25 cellular contexts compared by ENCODE assay signal in the genomic region with DNA sequence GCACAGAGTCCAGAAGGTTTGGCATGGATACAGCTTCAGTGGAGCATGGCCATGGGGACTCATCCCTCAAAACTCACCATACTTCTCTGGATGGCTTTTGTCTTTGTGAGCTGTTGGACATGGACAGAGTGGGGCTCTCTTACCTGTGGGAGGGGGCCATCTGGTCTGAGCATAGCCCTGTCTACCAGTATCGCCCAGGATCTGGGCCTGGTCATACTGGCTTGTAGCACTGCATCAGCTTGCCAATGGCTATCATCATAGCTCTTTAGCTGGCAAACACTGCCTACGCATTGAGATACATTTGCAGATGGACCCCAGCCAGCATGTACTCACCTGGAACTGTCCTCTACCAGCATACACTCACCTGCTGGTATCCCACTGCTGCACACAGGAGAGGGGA.
DNase-seq lines count a peak whose midpoint lies in the region; ATAC-seq and TF ChIP-seq lines count a peak whose summit lies in the region.
"Had no signal": no experiment of that assay in that cellular context is flagged by ENCODE, and none has a peak within 500 bp of the region (broad histone marks: within the 10 kb centered on the region; RNA-seq: fewer than 3 reads in every experiment).

No MANE protein-coding gene starts in this region.

- peak overlapping the region; percentile 84 for H4K8ac ChIP-seq in neuronal stem cell (ENCODE audit: low read depth, low read length)

- H3K9me3 ChIP-seq in neuronal stem cell (replicated peaks in 1 of 2; ENCODE audit: control insufficient read depth in 2 of 2, insufficient read depth in 1 of 2, low read depth in 1 of 2, low read length in 2 of 2) (peaks cover 0 to 4% of the 10 kb centered on the region in 2 donors), upper lobe of right lung (no peaks in the 10 kb centered on the region), HAP-1 (peaks cover 4% of the 10 kb centered on the region; the same call in 1 of the 2 replicates)
- H3K9me3 ChIP-seq: BE2C, BLaER1 had no signal

- peak; percentile 17 for DNase-seq in NCI-H446 treated with DMSO at 0.1 percent for 48 hours (lab: John Stamatoyannopoulos, UW)
- DNase-seq in chondrocyte (ENCODE audit: low spot score) = peak; percentile 41
- no peak for DNase-seq in neuronal stem cell (ENCODE audit: low spot score)
- DNase-seq in upper lobe of right lung = no peak
- no peak for DNase-seq in HuH-7.5 (ENCODE audit: low spot score)
- DNase-seq in HAP-1 (ENCODE audit: low spot score in 2 of 2) = no peak
- DNase-seq in UCSD-AML1 (lab: John Stamatoyannopoulos, UW; ENCODE audit: unreplicated experiment) = no peak
- DNase-seq: 8988T; ACHN; BE2C; C1 segment of cervical spinal cord; CD4-positive, alpha-beta memory T cell; CD4-positive, CD25-positive, alpha-beta regulatory T cell; CD8-positive, alpha-beta memory T cell; COR-L47; DMS 273 treated with DMSO at 0.1 percent for 48 hours; DMS153; DMS53; DMS79; DND-41; EL; GDM1 had no signal

- no peak overlapping the region for H4K91ac ChIP-seq in neuronal stem cell (ENCODE audit: low read depth, low read length, poor library complexity)

- no peaks in the 10 kb centered on the region for H3K27me3 Mint-ChIP-seq in chondrocyte (ENCODE audit: low read depth)
- H3K27me3 Mint-ChIP-seq: CD4-positive, alpha-beta memory T cell; CD4-positive, CD25-positive, alpha-beta regulatory T cell; CD8-positive, alpha-beta memory T cell had no signal

- no peak overlapping the region for H2AK5ac ChIP-seq in neuronal stem cell (ENCODE audit: low read depth, low read length)

- WGBS in neuronal stem cell (ENCODE audit: extremely low coverage in 2 of 2, insufficient read length in 2 of 2, insufficient replicate concordance in 1 of 2), 2 donors = no CpG with 5 or more reads among the region's 2 CpGs

- H3K36me3 ChIP-seq in neuronal stem cell (replicated peaks in 1 of 2; ENCODE audit: control insufficient read depth in 2 of 2, insufficient read depth in 2 of 2, low read length in 2 of 2) = no peaks in the 10 kb centered on the region
- no peaks in the 10 kb centered on the region for H3K36me3 ChIP-seq in upper lobe of right lung
- no peaks in the 10 kb centered on the region for H3K36me3 ChIP-seq in HAP-1 (replicated peaks)
- H3K36me3 ChIP-seq: BE2C, BLaER1 had no signal

- peaks cover 2% of the 10 kb centered on the region for H3K79me1 ChIP-seq in neuronal stem cell (ENCODE audit: low read depth, low read length)

- peak overlapping the region; percentile 72 for H3K18ac ChIP-seq in neuronal stem cell (ENCODE audit: low read length)

- H3K4me1 ChIP-seq in neuronal stem cell (ENCODE audit: control insufficient read depth in 2 of 2, insufficient read depth in 1 of 2, low read depth in 1 of 2, low read length in 2 of 2) = no peaks in the 10 kb centered on the region
- H3K4me1 ChIP-seq in upper lobe of right lung = no peaks in the 10 kb centered on the region
- H3K4me1 ChIP-seq in HAP-1 = no peaks in the 10 kb centered on the region
- H3K4me1 ChIP-seq: BE2C, BLaER1 had no signal

- H3K4me1 Mint-ChIP-seq in chondrocyte (ENCODE audit: low read depth) = no peaks in the 10 kb centered on the region
- H3K4me1 Mint-ChIP-seq: CD14-positive monocyte; CD4-positive, alpha-beta memory T cell; CD4-positive, CD25-positive, alpha-beta regulatory T cell; CD8-positive, alpha-beta memory T cell had no signal

- intact Hi-C loops in upper lobe of right lung (cut with DNase I) = no loop called here

- H3K36me3 Mint-ChIP-seq in chondrocyte (ENCODE audit: low read depth) = no peaks in the 10 kb centered on the region
- H3K36me3 Mint-ChIP-seq: CD14-positive monocyte; CD4-positive, alpha-beta memory T cell; CD4-positive, CD25-positive, alpha-beta regulatory T cell; CD8-positive, alpha-beta memory T cell had no signal

- H2BK120ac ChIP-seq in neuronal stem cell (ENCODE audit: low read depth, low read length) = no peak overlapping the region

- peak overlapping the region; percentile 58 for H3K14ac ChIP-seq in neuronal stem cell (ENCODE audit: low read length)

- no peak overlapping the region for H3K27ac Mint-ChIP-seq in chondrocyte (ENCODE audit: unreplicated experiment)
- H3K27ac Mint-ChIP-seq: CD14-positive monocyte; CD4-positive, alpha-beta memory T cell; CD4-positive, CD25-positive, alpha-beta regulatory T cell; CD8-positive, alpha-beta memory T cell had no signal

- peak; percentile 23 for ATAC-seq in upper lobe of right lung
- ATAC-seq: GM12878 had no signal

- H3K4me3 Mint-ChIP-seq in chondrocyte (ENCODE audit: unreplicated experiment) = no peak overlapping the region
- H3K4me3 Mint-ChIP-seq: CD14-positive monocyte; CD4-positive, alpha-beta memory T cell; CD4-positive, CD25-positive, alpha-beta regulatory T cell; CD8-positive, alpha-beta memory T cell had no signal

- peaks cover 35% of the 10 kb centered on the region for H3K9me3 Mint-ChIP-seq in chondrocyte (ENCODE audit: low read depth)

- H3K4me3 ChIP-seq in neuronal stem cell (ENCODE audit: low read length in 2 of 2) = no peak overlapping the region
- no peak overlapping the region for H3K4me3 ChIP-seq in upper lobe of right lung
- no peak overlapping the region for H3K4me3 ChIP-seq in HAP-1
- H3K4me3 ChIP-seq: BLaER1, GM12878 had no signal

- H2AFZ ChIP-seq in neuronal stem cell (ENCODE audit: low read length) = no peak overlapping the region

- no peaks in the 10 kb centered on the region for H3K27me3 ChIP-seq in neuronal stem cell (ENCODE audit: control insufficient read depth in 3 of 3, insufficient read depth in 3 of 3, low read depth in 1 of 3, low read length in 3 of 3)
- no peaks in the 10 kb centered on the region for H3K27me3 ChIP-seq in upper lobe of right lung
- H3K27me3 ChIP-seq in HAP-1 (ENCODE audit: low read depth) = no peaks in the 10 kb centered on the region
- H3K27me3 ChIP-seq: BE2C, BLaER1 had no signal

- no peak overlapping the region for H2BK15ac ChIP-seq in neuronal stem cell (ENCODE audit: low read length)

- in situ Hi-C loops in HAP-1 (cut with MboI; ENCODE audit: low sequenced_read_pairs) = no loop called here

- no peak overlapping the region for H2BK12ac ChIP-seq in neuronal stem cell (ENCODE audit: low read length)

- no peak for TF ChIP-seq CTCF in chondrocyte (IDR thresholded peaks at IDR 0.05)
- TF ChIP-seq CTCF in upper lobe of right lung (IDR thresholded peaks at IDR 0.05) = no peak

- H3K9ac ChIP-seq in neuronal stem cell (ENCODE audit: low read depth, low read length, poor library complexity) = no peak overlapping the region
- H3K9ac ChIP-seq: BLaER1 had no signal

- peak overlapping the region; percentile 93 for H3K4ac ChIP-seq in neuronal stem cell (ENCODE audit: low read length)

- H3K23ac ChIP-seq in neuronal stem cell (ENCODE audit: low read depth, low read length, poor library complexity) = no peak overlapping the region

- H3K27ac ChIP-seq in neuronal stem cell (replicated peaks; ENCODE audit: low read length) (no peak overlapping the region), upper lobe of right lung (no peak overlapping the region)
- H3K27ac ChIP-seq: BLaER1 had no signal

- H3K4me2 ChIP-seq in neuronal stem cell (ENCODE audit: insufficient read depth, low read length, poor library complexity, severe bottlenecking) = no peak overlapping the region
- H3K4me2 ChIP-seq: BLaER1 had no signal

- no peak overlapping the region for H2BK5ac ChIP-seq in neuronal stem cell (ENCODE audit: low read length)

Comparison
In these comparisons a context has a peak if more than half of its experiments do, and no peak if none do; other contexts are left out.
1. DNase-seq: peak in NCI-H446 treated with DMSO at 0.1 percent for 48 hours (single experiment) and chondrocyte (single experiment); none in neuronal stem cell (single experiment), upper lobe of right lung (single experiment), HuH-7.5 (single experiment), HAP-1 (0 of 2) and UCSD-AML1 (single experiment).